In the genomic region with DNA sequence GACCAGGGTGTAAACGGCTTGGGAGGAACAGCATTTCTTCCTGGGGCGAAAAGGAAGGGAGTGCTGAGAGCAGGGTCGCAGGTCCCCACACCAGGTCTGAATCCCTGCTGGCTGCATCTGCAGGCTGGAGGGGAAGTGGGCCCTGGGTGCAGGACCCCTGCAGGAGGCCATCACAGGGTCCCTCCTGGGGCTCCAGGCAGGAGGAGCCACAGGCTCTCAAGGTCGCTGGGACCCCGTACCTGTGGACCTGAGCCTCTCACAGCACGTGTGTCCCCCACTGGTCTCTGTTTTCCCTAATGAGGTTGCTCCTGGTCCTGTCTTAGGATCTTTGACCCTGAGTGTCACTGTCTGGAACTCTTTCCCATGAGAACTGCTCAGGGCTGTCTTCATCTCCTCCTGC, we compare ENCODE assay signal across 24 cellular contexts.
"Had no signal": no experiment of that assay in that cellular context is flagged by ENCODE, and none has a peak within 500 bp of the region (broad histone marks: within the 10 kb centered on the region; RNA-seq: fewer than 3 reads in every experiment).

No MANE protein-coding gene starts in this region.

- DNase-seq: Kasumi-1, MM.1S, NCI-H1092 treated with DMSO at 0.1 percent for 48 hours, NCI-H1436, NCI-H187, NCI-H2029, NCI-H2081 treated with DMSO at 0.1 percent for 48 hours, NCI-H2171, NCI-H226, NCI-H446, NCI-H510A, NCI-H524 treated with DMSO at 0.1 percent for 48 hours, NCI-H69, NCI-H774, PC-3, Peyer's patch, SHP77 treated with DMSO at 0.1 percent for 48 hours, SJCRH30 had no signal

- H3K9ac ChIP-seq: KMS-11 had no signal

- ATAC-seq: K562, PC-3, Right ventricle myocardium inferior, SK-N-SH treated with all-trans-retinoic acid at 6 μM for 48 hours had no signal

- H3K36me3 Mint-ChIP-seq: IgD-negative memory B cell had no signal

- H3K4me1 ChIP-seq: Peyer's patch, SJCRH30 had no signal

- H3K27ac Mint-ChIP-seq: IgD-negative memory B cell had no signal

- H3K4me1 Mint-ChIP-seq: IgD-negative memory B cell had no signal

- H3K27me3 ChIP-seq: Peyer's patch, SJCRH30 had no signal

- H3K9me3 ChIP-seq: Peyer's patch, SJCRH30 had no signal

- H3K27ac ChIP-seq: HL-60, KMS-11, Peyer's patch, SJCRH30 had no signal

- H3K36me3 ChIP-seq: Peyer's patch, SJCRH30 had no signal

- H3K4me3 ChIP-seq: K562, Peyer's patch, SJCRH30 had no signal

- H3K4me3 Mint-ChIP-seq: IgD-negative memory B cell had no signal
